ENCODE assay signal across 14 cellular contexts in genomic region chr1:113534130-113534817, GRCh38.
DNase-seq lines count a peak whose midpoint lies in the region; TF ChIP-seq lines count a peak whose summit lies in the region.
"Had no signal": no experiment of that assay in that cellular context is flagged by ENCODE, and none has a peak within 500 bp of the region (broad histone marks: within the 10 kb centered on the region; RNA-seq: fewer than 3 reads in every experiment).

No MANE protein-coding gene starts in this region.

- H3K27ac Mint-ChIP-seq in HFFc6 (peak overlapping the region; percentile 86), Calu3 (ENCODE audit: unreplicated experiment) (no peak overlapping the region)
- no peak overlapping the region for H3K27ac Mint-ChIP-seq in CD8-positive, alpha-beta memory T cell
- H3K27ac Mint-ChIP-seq: progenitor cell of endocrine pancreas; T-helper 1 cell treated with Interleukin-12 subunit alpha and Interleukin-12 subunit beta and Interleukin-4 antibody, amounts not matched to agents 30 μg/mL and 1 μg/mL, for 36 hours; type B pancreatic cell had no signal

- H3K36me3 ChIP-seq in A673 (ENCODE audit: insufficient read depth, low read length, poor library complexity, severe bottlenecking) = no peaks in the 10 kb centered on the region
- H3K36me3 ChIP-seq in ovary = no peaks in the 10 kb centered on the region
- H3K36me3 ChIP-seq in CD8-positive, alpha-beta memory T cell (ENCODE audit: insufficient read depth, low read length) = no peaks in the 10 kb centered on the region
- H3K36me3 ChIP-seq: adrenal gland had no signal

- CTCF ChIA-PET in A673 (lab: Charles Lee) (no interaction called here), Calu3 (lab: Charles Lee) (interaction anchor here (0.6 kb wide), 2 partner anchors 8 to 826 kb away, joined by 3 read pairs; no protein-coding TSS in a partner anchor)
- CTCF ChIA-PET in CD8-positive, alpha-beta memory T cell (lab: Charles Lee) = no interaction called here

- H3K27ac ChIP-seq in A673 (ENCODE audit: low read depth, low read length, poor library complexity, severe bottlenecking) (no peak overlapping the region), ovary (no peak overlapping the region)
- no peak overlapping the region for H3K27ac ChIP-seq in CD8-positive, alpha-beta memory T cell (ENCODE audit: low read depth, low read length)
- H3K27ac ChIP-seq: adrenal gland had no signal

- H3K4me1 ChIP-seq in A673 (ENCODE audit: insufficient read depth, low read length, poor library complexity, severe bottlenecking) = peaks cover 24% of the 10 kb centered on the region
- H3K4me1 ChIP-seq in ovary (ENCODE audit: insufficient read depth) = peaks cover 6% of the 10 kb centered on the region
- H3K4me1 ChIP-seq in CD8-positive, alpha-beta memory T cell (ENCODE audit: insufficient read depth, low read length) = no peaks in the 10 kb centered on the region
- H3K4me1 ChIP-seq: adrenal gland had no signal

- DNase-seq in A673 (ENCODE audit: low spot score) (peak; percentile 51), HFFc6 (peak; percentile 86), amniotic stem cell (lab: John Stamatoyannopoulos, UW) (peak; percentile 54), islet precursor cell (peak; percentile 73), ovary (no peak), lower leg skin (ENCODE audit: low spot score in 2 of 2) (no peak), Calu3 (no peak)
- DNase-seq in CD8-positive, alpha-beta memory T cell = no peak
- DNase-seq: adrenal gland, erythroblast, NCI-H1105 treated with DMSO at 0.1 percent for 48 hours had no signal

- peaks cover 80% of the 10 kb centered on the region for H3K4me1 Mint-ChIP-seq in HFFc6 (ENCODE audit: low read depth)
- no peaks in the 10 kb centered on the region for H3K4me1 Mint-ChIP-seq in CD8-positive, alpha-beta memory T cell
- peaks cover 9% of the 10 kb centered on the region for H3K4me1 Mint-ChIP-seq in Calu3 (ENCODE audit: low read depth, unreplicated experiment)

- 87 to 94% (median 93%) methylated on average over 4 of the region's 4 CpGs for WGBS in ovary, 3 donors
- WGBS in lower leg skin, 2 donors = 68 to 81% methylated on average over 4 of the region's 4 CpGs

- POLR2A ChIA-PET in A673 (lab: Charles Lee; ENCODE audit: low non-redundant PET) = no interaction called here
- POLR2A ChIA-PET in CD8-positive, alpha-beta memory T cell (lab: Charles Lee) = no interaction called here

- BruUV-seq in A673 (replicated peaks; lab: Mats Ljungman, UMichigan) = no TSS peak
- no TSS peak for BruUV-seq in Calu3 (replicated peaks; lab: Mats Ljungman, UMichigan)

- intact Hi-C loops in A673 (cut with micrococcal nuclease; ENCODE audit: unreplicated experiment) = no loop called here
- intact Hi-C loops in ovary (cut with DNase I) = no loop called here
- intact Hi-C loops in lower leg skin (cut with DNase I; ENCODE audit: low total_unique reads) = no loop called here
- intact Hi-C loops in Calu3 (cut with micrococcal nuclease; ENCODE audit: unreplicated experiment) = no loop called here

- no peaks in the 10 kb centered on the region for H3K27me3 ChIP-seq in A673 (replicated peaks; ENCODE audit: insufficient read depth, low read depth, low read length, poor library complexity)
- H3K27me3 ChIP-seq in ovary = no peaks in the 10 kb centered on the region
- H3K27me3 ChIP-seq in CD8-positive, alpha-beta memory T cell (ENCODE audit: insufficient read depth, low read length, poor library complexity, severe bottlenecking) = no peaks in the 10 kb centered on the region
- H3K27me3 ChIP-seq: adrenal gland had no signal

- H3K9me3 Mint-ChIP-seq in HFFc6 (no peaks in the 10 kb centered on the region; the same call in 1 of the 2 replicates), Calu3 (ENCODE audit: low read depth, unreplicated experiment) (no peaks in the 10 kb centered on the region)
- H3K9me3 Mint-ChIP-seq in CD8-positive, alpha-beta memory T cell = peaks cover 2 to 40% (median 7%) of the 10 kb centered on the region in 5 donors

- H3K4me3 ChIP-seq in A673 (ENCODE audit: low read depth, low read length, poor library complexity, severe bottlenecking) (no peak overlapping the region), ovary (no peak overlapping the region), lower leg skin (ENCODE audit: low read depth, poor library complexity, severe bottlenecking) (no peak overlapping the region)
- H3K4me3 ChIP-seq in CD8-positive, alpha-beta memory T cell (ENCODE audit: low read length) = no peak overlapping the region
- H3K4me3 ChIP-seq: adrenal gland had no signal

- H3K4me3 Mint-ChIP-seq in HFFc6 (peak overlapping the region; percentile 64), Calu3 (ENCODE audit: low read depth, unreplicated experiment) (no peak overlapping the region)
- no peak overlapping the region for H3K4me3 Mint-ChIP-seq in CD8-positive, alpha-beta memory T cell
- H3K4me3 Mint-ChIP-seq: T-helper 1 cell treated with Interleukin-12 subunit alpha and Interleukin-12 subunit beta and Interleukin-4 antibody, amounts not matched to agents 30 μg/mL and 1 μg/mL, for 36 hours; type B pancreatic cell had no signal

- no peak for TF ChIP-seq CTCF in A673 (conservative IDR thresholded peaks at IDR 0.05; ENCODE audit: low read depth, low read length)
- no peak for TF ChIP-seq CTCF in HFFc6 (IDR thresholded peaks at IDR 0.05)
- TF ChIP-seq CTCF in ovary (IDR thresholded peaks at IDR 0.05) = no peak
- no peak for TF ChIP-seq CTCF in lower leg skin (IDR thresholded peaks at IDR 0.05)
- no peak for TF ChIP-seq CTCF in Calu3 (IDR thresholded peaks at IDR 0.05; ENCODE audit: unreplicated experiment)

- TF ChIP-seq EP300 in ovary (IDR thresholded peaks at IDR 0.05) = no peak

- H3K27me3 Mint-ChIP-seq in HFFc6 (ENCODE audit: insufficient read depth) = no peaks in the 10 kb centered on the region
- H3K27me3 Mint-ChIP-seq in CD8-positive, alpha-beta memory T cell = peaks cover 3 to 4% of the 10 kb centered on the region in 2 donors
- H3K27me3 Mint-ChIP-seq in Calu3 (ENCODE audit: unreplicated experiment) = no peaks in the 10 kb centered on the region
- H3K27me3 Mint-ChIP-seq: progenitor cell of endocrine pancreas, type B pancreatic cell had no signal

- H3K9me3 ChIP-seq in A673 (ENCODE audit: low read depth, low read length, poor library complexity, severe bottlenecking) = no peaks in the 10 kb centered on the region
- H3K9me3 ChIP-seq in ovary = no peaks in the 10 kb centered on the region
- H3K9me3 ChIP-seq in CD8-positive, alpha-beta memory T cell (ENCODE audit: low read length) = no peaks in the 10 kb centered on the region
- H3K9me3 ChIP-seq: adrenal gland had no signal

- H3K36me3 Mint-ChIP-seq in HFFc6 (ENCODE audit: low read depth) = peaks cover 5% of the 10 kb centered on the region; the same call in 1 of the 2 replicates
- peaks cover 0 to 6% (median 1%) of the 10 kb centered on the region in 3 donors for H3K36me3 Mint-ChIP-seq in CD8-positive, alpha-beta memory T cell
- no peaks in the 10 kb centered on the region for H3K36me3 Mint-ChIP-seq in Calu3 (ENCODE audit: insufficient read depth, unreplicated experiment)
- H3K36me3 Mint-ChIP-seq: type B pancreatic cell had no signal

- TF ChIP-seq POLR2A in ovary (IDR thresholded peaks at IDR 0.05) (no peak), lower leg skin (IDR thresholded peaks at IDR 0.05) (no peak)

Comparison
In these comparisons a context has a peak if more than half of its experiments do, and no peak if none do; other contexts are left out.
1. DNase-seq: peak in A673 (single experiment), HFFc6 (single experiment), amniotic stem cell (single experiment) and islet precursor cell (single experiment); none in ovary (0 of 5), lower leg skin (0 of 2), CD8-positive, alpha-beta memory T cell (0 of 5) and Calu3 (single experiment).